In genomic region chr20:56200456-56200855, GRCh38 we compare ENCODE assay signal across 1 cellular context.
TF ChIP-seq lines count a peak whose summit lies in the region.

No MANE protein-coding gene starts in this region.

TF ChIP-seq in HepG2, 621 proteins besides CTCF, POLR2A, EP300 and RAD21 (continued from another document):
- TF ChIP-seq ZNF280D (CRISPR knock-in tag; IDR thresholded peaks at IDR 0.05), result 0 out of 2 replicates have a peak, but pooled peaks have one; percentile 58
- TF ChIP-seq ZNF761 (CRISPR knock-in tag; conservative IDR thresholded peaks at IDR 0.05), result no peak
- no peak for TF ChIP-seq ZFP90 (CRISPR knock-in tag; IDR thresholded peaks at IDR 0.05; ENCODE audit: borderline replicate concordance)
